18 cellular contexts compared by ENCODE assay signal in genomic region chr21:17607684-17608083, GRCh38. TPM values are rescaled to one million over a fixed set of nuclear protein-coding genes. Genes with fewer than 3 reads are reported as not detected.
DNase-seq lines count a peak whose midpoint lies in the region; ATAC-seq and TF ChIP-seq lines count a peak whose summit lies in the region.
"Had no signal": no experiment of that assay in that cellular context is flagged by ENCODE, and none has a peak within 500 bp of the region (broad histone marks: within the 10 kb centered on the region; RNA-seq: fewer than 3 reads in every experiment).

No MANE protein-coding gene starts in this region.

- H2BK12ac ChIP-seq in mesenchymal stem cell (ENCODE audit: low read length in 2 of 2), result peak overlapping the region in 1 of 2 experiments; percentile 79

- peak overlapping the region; percentile 90 for H4K91ac ChIP-seq in mesenchymal stem cell (ENCODE audit: low read length)

- no peaks in the 10 kb centered on the region for H3K9me2 ChIP-seq in SK-N-SH

- peaks cover 30 to 74% of the 10 kb centered on the region in 2 experiments for H3K36me3 ChIP-seq in HEK293 (ENCODE audit: control insufficient read depth in 2 of 2, insufficient read depth in 1 of 2, low read length in 2 of 2)
- H3K36me3 ChIP-seq in mammary epithelial cell (ENCODE audit: insufficient read depth, low read length), result peaks cover 44% of the 10 kb centered on the region
- H3K36me3 ChIP-seq in mesenchymal stem cell (ENCODE audit: control insufficient read depth in 1 of 2, insufficient read depth in 2 of 2, low read depth in 1 of 2, low read length in 2 of 2), result peaks cover 4 to 59% of the 10 kb centered on the region in 2 experiments
- H3K36me3 ChIP-seq in SK-N-SH (replicated peaks in 1 of 2; ENCODE audit: control insufficient read depth in 1 of 2, insufficient read depth in 2 of 2, low read length in 1 of 2), result peaks cover 18 to 36% of the 10 kb centered on the region in 2 experiments

- BruUV-seq in mammary epithelial cell (replicated peaks; lab: Mats Ljungman, UMichigan), result no TSS peak

- H3K27ac ChIP-seq in HEK293 (ENCODE audit: extremely low read depth, low read depth, low read length) (peak overlapping the region; percentile 55), mammary epithelial cell (ENCODE audit: insufficient read depth, low read depth, low read length) (peak overlapping the region; percentile 78), mesenchymal stem cell (ENCODE audit: low read length, poor library complexity, severe bottlenecking) (peak overlapping the region; percentile 30), SK-N-SH (ENCODE audit: low read depth in 2 of 2, low read length in 1 of 2) (0 out of 4 replicates have a peak overlapping the region, but pooled peaks of 1 of the 2 experiments have one; percentile 4)
- H3K27ac ChIP-seq: GM23248, upper lobe of left lung had no signal

- DNase-seq in DMS79 treated with DMSO at 0.1 percent for 48 hours (lab: John Stamatoyannopoulos, UW), result peak; percentile 8
- no peak for DNase-seq in DMS79 (lab: John Stamatoyannopoulos, UW)
- DNase-seq in mammary epithelial cell, result peak; percentile 72
- DNase-seq in mesenchymal stem cell, result no peak
- DNase-seq in immature natural killer cell, result no peak
- DNase-seq in SK-N-SH, result no peak
- DNase-seq: activated T-cell treated with anti-CD3 and anti-CD28 coated beads, Interleukin-2, amount 50 U/mL, for 24 hours; CD4-positive, alpha-beta T cell; islet precursor cell; midbrain; RPMI8226; stimulated activated naive B cell treated with anti-CD40 and anti-IgM and Interleukin-4, amounts not matched to agents 10 μg/mL and 1 μg/mL and 100 μg/mL, for 72 hours; upper lobe of left lung had no signal

- H2BK5ac ChIP-seq in mesenchymal stem cell (ENCODE audit: low read depth, low read length, poor library complexity, severe bottlenecking), result no peak overlapping the region

- H3K9me3 ChIP-seq in HEK293 (ENCODE audit: control insufficient read depth, insufficient read depth, low read depth, low read length), result no peaks in the 10 kb centered on the region
- no peaks in the 10 kb centered on the region for H3K9me3 ChIP-seq in mammary epithelial cell (replicated peaks; ENCODE audit: insufficient read depth, low read length)
- no peaks in the 10 kb centered on the region for H3K9me3 ChIP-seq in mesenchymal stem cell (ENCODE audit: control insufficient read depth, low read length)
- no peaks in the 10 kb centered on the region for H3K9me3 ChIP-seq in SK-N-SH
- H3K9me3 ChIP-seq: upper lobe of left lung had no signal

- no peak for TF ChIP-seq EP300 in SK-N-SH (IDR thresholded peaks at IDR 0.05; ENCODE audit: borderline replicate concordance in 1 of 2, low read depth in 1 of 2, low read length in 1 of 2)

- peak overlapping the region; percentile 68 to 85 for H3K18ac ChIP-seq in mesenchymal stem cell (ENCODE audit: low read depth in 1 of 2, low read length in 2 of 2)

- dilution Hi-C loops in mammary epithelial cell (cut with HindIII; ENCODE audit: low sequenced_read_pairs), result no loop called here

- intact Hi-C loops in mammary epithelial cell (cut with micrococcal nuclease), result no loop called here

- H3K4me3 Mint-ChIP-seq in immature natural killer cell, result no peak overlapping the region
- H3K4me3 Mint-ChIP-seq: activated T-cell treated with anti-CD3 and anti-CD28 coated beads, Interleukin-2, amount 50 U/mL, for 24 hours; stimulated activated naive B cell treated with anti-CD40 and anti-IgM and Interleukin-4, amounts not matched to agents 10 μg/mL and 1 μg/mL and 100 μg/mL, for 72 hours had no signal

- H3K4me2 ChIP-seq in mammary epithelial cell (ENCODE audit: insufficient read depth, low read depth, low read length), result peak overlapping the region; percentile 78
- no peak overlapping the region for H3K4me2 ChIP-seq in mesenchymal stem cell (ENCODE audit: low read length, poor library complexity, severe bottlenecking)
- H3K4me2 ChIP-seq in SK-N-SH, result no peak overlapping the region

- peak overlapping the region; percentile 94 for H4K8ac ChIP-seq in mesenchymal stem cell (ENCODE audit: low read length)

- ATAC-seq in HG03025 (IDR thresholded peaks at IDR 0.05; ENCODE audit: low FRiP score, unreplicated experiment), result no peak
- ATAC-seq: activated CD4-positive, CD25-positive, alpha-beta regulatory T cell treated with anti-CD3 and anti-CD28 coated beads, Interleukin-2, amount 50 U/mL, for 24 hours; stimulated activated naive B cell treated with anti-CD40 and anti-IgM and Interleukin-4, amounts not matched to agents 10 μg/mL and 1 μg/mL and 100 μg/mL, for 72 hours had no signal

- peak overlapping the region; percentile 81 for H2BK120ac ChIP-seq in mesenchymal stem cell (ENCODE audit: low read depth, low read length)

- H3K27ac Mint-ChIP-seq in immature natural killer cell, result no peak overlapping the region
- H3K27ac Mint-ChIP-seq: activated T-cell treated with anti-CD3 and anti-CD28 coated beads, Interleukin-2, amount 50 U/mL, for 24 hours; CD4-positive, alpha-beta T cell; stimulated activated naive B cell treated with anti-CD40 and anti-IgM and Interleukin-4, amounts not matched to agents 10 μg/mL and 1 μg/mL and 100 μg/mL, for 72 hours had no signal

- H2AK5ac ChIP-seq in mesenchymal stem cell (ENCODE audit: low read length, severe bottlenecking), result peak overlapping the region; percentile 82

- no peak for TF ChIP-seq RAD21 in SK-N-SH (IDR thresholded peaks at IDR 0.05; ENCODE audit: low read length)

- H3K23ac ChIP-seq in mesenchymal stem cell (ENCODE audit: low read length in 2 of 2), result no peak overlapping the region

- in situ Hi-C loops in mammary epithelial cell (cut with MboI; ENCODE audit: low sequenced_read_pairs in 2 of 2), result no loop called here

- H3F3A ChIP-seq in SK-N-SH (replicated peaks; ENCODE audit: insufficient read depth), result peaks cover 6% of the 10 kb centered on the region

- POLR2A ChIA-PET in HEK293 (lab: Yijun Ruan, JAX), result interaction anchor here (1.0 kb wide), 1 partner anchor 96 kb away, joined by 3 read pairs; no protein-coding TSS in a partner anchor
- POLR2A ChIA-PET in SK-N-SH (lab: Yijun Ruan, JAX), result no interaction called here

- CTCF ChIA-PET in HEK293 (lab: Yijun Ruan, JAX), result interaction anchor here (0.6 to 0.7 kb wide), 2 partner anchors 94 to 152 kb away, joined by 3 to 6 read pairs; no protein-coding TSS in a partner anchor
- CTCF ChIA-PET in mammary epithelial cell (lab: Charles Lee; ENCODE audit: low non-redundant PET), result no interaction called here
- CTCF ChIA-PET in SK-N-SH (lab: Yijun Ruan, JAX), result interaction anchor here (0.8 kb wide), 1 partner anchor 22 kb away, joined by 5 read pairs; no protein-coding TSS in a partner anchor

- H2AFZ ChIP-seq in mammary epithelial cell (ENCODE audit: low read depth, low read length) (peak overlapping the region; percentile 72), mesenchymal stem cell (ENCODE audit: low read depth, low read length) (no peak overlapping the region), SK-N-SH (ENCODE audit: low read depth) (no peak overlapping the region)
- H2AFZ ChIP-seq: GM23248 had no signal

- WGBS in mammary epithelial cell (ENCODE audit: low coverage, missing lambda C conversion rate), result 49% methylated on average over 2 of the region's 2 CpGs
- 98% methylated on average over 2 of the region's 2 CpGs for WGBS in mesenchymal stem cell
- 97% methylated on average over 2 of the region's 2 CpGs for WGBS in SK-N-SH (ENCODE audit: low lambda C conversion rate)

- TF ChIP-seq CTCF in HEK293 (tag by site-specific recombination; IDR thresholded peaks at IDR 0.05) (no peak), mammary epithelial cell (conservative IDR thresholded peaks at IDR 0.05 in 1 of 2, IDR thresholded peaks at IDR 0.05 in 1 of 2; ENCODE audit: extremely low read depth in 1 of 2, insufficient read depth in 1 of 2, low read depth in 1 of 2, low read length in 2 of 2) (no peak), SK-N-SH (IDR thresholded peaks at IDR 0.05) (no peak)

- H3K79me2 ChIP-seq in mammary epithelial cell (ENCODE audit: insufficient read depth, low read length) (peaks cover 95% of the 10 kb centered on the region), SK-N-SH (ENCODE audit: insufficient read depth) (peaks cover 85% of the 10 kb centered on the region)

- peaks cover 8% of the 10 kb centered on the region for H3K79me1 ChIP-seq in mesenchymal stem cell (replicated peaks; ENCODE audit: low read length, poor library complexity, severe bottlenecking)

- H3K27me3 ChIP-seq in mammary epithelial cell (ENCODE audit: insufficient read depth, low read length) (no peaks in the 10 kb centered on the region), mesenchymal stem cell (ENCODE audit: control insufficient read depth in 1 of 2, insufficient read depth in 1 of 2, low read length in 2 of 2) (no peaks in the 10 kb centered on the region), SK-N-SH (ENCODE audit: insufficient read depth) (no peaks in the 10 kb centered on the region)
- H3K27me3 ChIP-seq: upper lobe of left lung had no signal

- peaks cover 12 to 21% (median 19%) of the 10 kb centered on the region in 3 donors for H3K36me3 Mint-ChIP-seq in immature natural killer cell

- H4K20me1 ChIP-seq in mammary epithelial cell (ENCODE audit: insufficient read depth, low read length) (no peaks in the 10 kb centered on the region), SK-N-SH (ENCODE audit: insufficient read depth) (no peaks in the 10 kb centered on the region)

- peak overlapping the region; percentile 32 for H3K9ac ChIP-seq in mammary epithelial cell (ENCODE audit: insufficient read depth, low read length)
- peak overlapping the region; percentile 29 for H3K9ac ChIP-seq in mesenchymal stem cell (ENCODE audit: low read length)
- no peak overlapping the region for H3K9ac ChIP-seq in SK-N-SH
- H3K9ac ChIP-seq: GM23248 had no signal

- H3K27me3 Mint-ChIP-seq in immature natural killer cell (ENCODE audit: low read depth in 3 of 3), result peaks cover 4 to 9% (median 7%) of the 10 kb centered on the region in 3 donors
- H3K27me3 Mint-ChIP-seq: activated T-cell treated with anti-CD3 and anti-CD28 coated beads, Interleukin-2, amount 50 U/mL, for 24 hours; CD4-positive, alpha-beta T cell; stimulated activated naive B cell treated with anti-CD40 and anti-IgM and Interleukin-4, amounts not matched to agents 10 μg/mL and 1 μg/mL and 100 μg/mL, for 72 hours had no signal

- H3K4me3 ChIP-seq in HEK293 (ENCODE audit: low read depth, low read length) (no peak overlapping the region), mammary epithelial cell (replicated peaks in 1 of 3; ENCODE audit: insufficient read depth in 1 of 3, low read depth in 2 of 3, low read length in 3 of 3) (peak overlapping the region in 1 of 3 experiments; percentile 13), mesenchymal stem cell (ENCODE audit: insufficient read depth in 1 of 2, low read depth in 1 of 2, low read length in 2 of 2) (no peak overlapping the region), SK-N-SH (ENCODE audit: low read depth in 2 of 2, low read length in 1 of 2) (no peak overlapping the region)
- H3K4me3 ChIP-seq: GM23248, skin epidermis, upper lobe of left lung had no signal

- H3K4me1 Mint-ChIP-seq in immature natural killer cell, result peaks cover 15 to 34% of the 10 kb centered on the region in 2 donors

- H2BK15ac ChIP-seq in mesenchymal stem cell (ENCODE audit: low read depth, poor library complexity, severe bottlenecking), result peak overlapping the region; percentile 20

- peaks cover 22% of the 10 kb centered on the region for H3K4me1 ChIP-seq in HEK293 (ENCODE audit: control insufficient read depth, insufficient read depth, low read length)
- peaks cover 30% of the 10 kb centered on the region for H3K4me1 ChIP-seq in mammary epithelial cell (ENCODE audit: insufficient read depth, low read length)
- peaks cover 1% of the 10 kb centered on the region for H3K4me1 ChIP-seq in mesenchymal stem cell (ENCODE audit: control insufficient read depth, insufficient read depth, low read depth, low read length)
- H3K4me1 ChIP-seq in SK-N-SH (ENCODE audit: control insufficient read depth in 1 of 2, insufficient read depth in 2 of 2, low read depth in 1 of 2, low read length in 1 of 2), result peaks cover 3 to 4% of the 10 kb centered on the region in 2 experiments; a peak in 3 of 4 replicates

- H3K9me3 Mint-ChIP-seq in immature natural killer cell, result no peaks in the 10 kb centered on the region
- H3K9me3 Mint-ChIP-seq: activated T-cell treated with anti-CD3 and anti-CD28 coated beads, Interleukin-2, amount 50 U/mL, for 24 hours; CD4-positive, alpha-beta T cell; stimulated activated naive B cell treated with anti-CD40 and anti-IgM and Interleukin-4, amounts not matched to agents 10 μg/mL and 1 μg/mL and 100 μg/mL, for 72 hours had no signal

- no peak overlapping the region for H3K14ac ChIP-seq in mesenchymal stem cell (ENCODE audit: low read length in 2 of 2)

- H3K4ac ChIP-seq in mesenchymal stem cell (ENCODE audit: low read depth in 1 of 2, low read length in 2 of 2), result peak overlapping the region; percentile 91 to 92

RNA-seq across cellular contexts. Expression of gene BTG3, which starts 5.0 kb away (rescaled TPM):
- total RNA-seq in mammary epithelial cell, result 10 to 100 TPM; 27.7 to 82.1 TPM
- polyA plus RNA-seq in mammary epithelial cell (57.6 TPM), immature natural killer cell (1 to 10 TPM; 6.4 to 9.2 (median 7.4) TPM), SK-N-SH (2012; rRNA removed) (36.7 and 42.5 TPM in 2 replicates)
- 13.7 TPM for polyA minus RNA-seq in mammary epithelial cell
- 58.5 TPM for polyA plus RNA-seq in mesenchymal stem cell (2013, experiment 1 of 2)
- polyA plus RNA-seq in mesenchymal stem cell (2013, experiment 2 of 2), result 59.0 TPM
- 49.9 and 54.6 TPM in 2 replicates for polyA plus RNA-seq in SK-N-SH (2012; cell fraction: cytosol; rRNA removed)
- 30.4 and 37.3 TPM in 2 replicates for polyA plus RNA-seq in SK-N-SH (2012; cell fraction: nucleus; rRNA removed)

Comparison
In these comparisons a context has a peak if more than half of its experiments do, and no peak if none do; other contexts are left out.
1. DNase-seq: peak in DMS79 treated with DMSO at 0.1 percent for 48 hours (single experiment) and mammary epithelial cell (single experiment); none in DMS79 (single experiment), mesenchymal stem cell (single experiment), immature natural killer cell (0 of 3) and SK-N-SH (single experiment).